Comparison of ENCODE assay signal across 23 cellular contexts in genomic region chr11:84594602-84595001, GRCh38.
"Had no signal": no experiment of that assay in that cellular context is flagged by ENCODE, and none has a peak within 500 bp of the region (broad histone marks: within the 10 kb centered on the region; RNA-seq: fewer than 3 reads in every experiment).

No MANE protein-coding gene starts in this region.

- H3K4me1 ChIP-seq: foreskin keratinocyte, left ventricle myocardium inferior, pancreas, psoas muscle, right lobe of liver, thyroid gland, upper lobe of right lung had no signal

- H3K9me3 ChIP-seq: neutrophil, pancreas, psoas muscle, right lobe of liver, thyroid gland, upper lobe of right lung had no signal

- H3K4me3 ChIP-seq: left ventricle myocardium inferior, pancreas, psoas muscle, right lobe of liver, skin epidermis, thyroid gland, upper lobe of right lung had no signal

- ATAC-seq: activated CD4-positive, CD25-positive, alpha-beta regulatory T cell treated with anti-CD3 and anti-CD28 coated beads, Interleukin-2, amount 50 U/mL, for 24 hours; activated naive CD8-positive, alpha-beta T cell treated with anti-CD3 and anti-CD28 coated beads, Interleukin-2, amount 50 U/mL, for 24 hours; natural killer cell treated with Interleukin-12 subunit alpha and Interleukin-12 subunit beta and Interleukin-15 and Interleukin-18, amount 100 ng/mL, for 72 hours; psoas muscle; right lobe of liver; upper lobe of right lung had no signal

- H3K27ac ChIP-seq: foreskin keratinocyte, left ventricle myocardium inferior, neutrophil, pancreas, psoas muscle, right lobe of liver, skin epidermis, thyroid gland, upper lobe of right lung, VCaP had no signal

- DNase-seq: activated CD4-positive, alpha-beta memory T cell treated with anti-CD3 and anti-CD28 coated beads, Interleukin-2, amount 10 ng/mL, durations not matched to agents 7 days and 5 days; activated CD4-positive, alpha-beta T cell treated with anti-CD3 and anti-CD28 coated beads, Interleukin-2, amount 10 ng/mL, durations not matched to agents 24 days and 14 days; activated gamma-delta T cell; activated naive CD4-positive, alpha-beta T cell treated with anti-CD3 and anti-CD28 coated beads, Interleukin-2, amount 50 U/mL, for 16 hours; activated naive CD8-positive, alpha-beta T cell treated with anti-CD3 and anti-CD28 coated beads, Interleukin-2, amount 50 U/mL, for 24 hours; activated T-cell treated with anti-CD3 and anti-CD28 coated beads for 4 hours; dermis blood vessel endothelial cell; effector CD8-positive, alpha-beta T cell; left ventricle myocardium inferior; mammary epithelial cell; pancreas; psoas muscle; right lobe of liver; stimulated activated CD4-positive, alpha-beta T cell treated with anti-CD3 and anti-CD28 coated beads, Interleukin-1b, Interleukin-23, amount 100 ng/mL, for 48 hours; substantia nigra; thyroid gland; upper lobe of right lung had no signal

- H3K27me3 ChIP-seq: foreskin keratinocyte, neutrophil, pancreas, right lobe of liver, thyroid gland, upper lobe of right lung had no signal

- FAIRE-seq: pancreas had no signal

- H3K36me3 ChIP-seq: left ventricle myocardium inferior, neutrophil, pancreas, right lobe of liver, thyroid gland, upper lobe of right lung had no signal
